In genomic region chr3:197512691-197513571, GRCh38 we compare ENCODE assay signal across 26 cellular contexts. TPM values are rescaled to one million over a fixed set of nuclear protein-coding genes. Genes with fewer than 3 reads are reported as not detected.
A peak's percentile ranks its signal among the peaks of the same experiment; 100 is the strongest.
DNase-seq lines count a peak whose midpoint lies in the region; ATAC-seq, FAIRE-seq and TF ChIP-seq lines count a peak whose summit lies in the region.
"Had no signal": no experiment of that assay in that cellular context is flagged by ENCODE, and none has a peak within 500 bp of the region (broad histone marks: within the 10 kb centered on the region; RNA-seq: fewer than 3 reads in every experiment).

No MANE protein-coding gene starts in this region.

- BruUV-seq in HepG2 (replicated peaks; lab: Mats Ljungman, UMichigan) (no TSS peak), K562 (replicated peaks; lab: Mats Ljungman, UMichigan) (no TSS peak)

- H3K4me1 ChIP-seq in HepG2 (ENCODE audit: insufficient read depth, low read length): peaks cover 75% of the 10 kb centered on the region
- peaks cover 0 to 23% (median 1%) of the 10 kb centered on the region in 4 donors for H3K4me1 ChIP-seq in right lobe of liver
- H3K4me1 ChIP-seq in K562 (replicated peaks in 1 of 2; ENCODE audit: control insufficient read depth in 2 of 2, insufficient read depth in 2 of 2, low read length in 2 of 2): peaks cover 10 to 34% of the 10 kb centered on the region in 2 experiments
- H3K4me1 ChIP-seq in mucosa of rectum (ENCODE audit: control insufficient read depth in 2 of 2, insufficient read depth in 2 of 2, low read length in 2 of 2): peaks cover 7 to 9% of the 10 kb centered on the region in 2 donors
- H3K4me1 ChIP-seq in vagina: peaks cover 21% of the 10 kb centered on the region
- peaks cover 3% of the 10 kb centered on the region for H3K4me1 ChIP-seq in ovary (ENCODE audit: insufficient read depth)
- peaks cover 9% of the 10 kb centered on the region in 2 experiments; a peak in 3 of 4 replicates for H3K4me1 ChIP-seq in SK-N-SH (ENCODE audit: control insufficient read depth in 1 of 2, insufficient read depth in 2 of 2, low read depth in 1 of 2, low read length in 1 of 2)

- H3K27me3 ChIP-seq in HepG2 (ENCODE audit: control insufficient read depth in 1 of 2, insufficient read depth in 2 of 2, low read length in 2 of 2) (no peaks in the 10 kb centered on the region; a peak in 1 of 5 replicates), right lobe of liver (no peaks in the 10 kb centered on the region), K562 (ENCODE audit: control insufficient read depth in 2 of 2, insufficient read depth in 2 of 2, low read length in 2 of 2) (peaks cover 6 to 22% of the 10 kb centered on the region in 2 experiments; a peak in 4 of 5 replicates), mucosa of rectum (ENCODE audit: control insufficient read depth in 2 of 2, insufficient read depth in 2 of 2, low read length in 2 of 2) (no peaks in the 10 kb centered on the region), vagina (no peaks in the 10 kb centered on the region), ovary (no peaks in the 10 kb centered on the region), SK-N-SH (ENCODE audit: insufficient read depth) (no peaks in the 10 kb centered on the region)
- H3K27me3 ChIP-seq: BE2C, esophagus muscularis mucosa had no signal

- 56% methylated on average over 8 of the region's 19 CpGs for WGBS in HepG2 (ENCODE audit: low lambda C conversion rate)
- 100% methylated on average over 1 of the region's 19 CpGs for WGBS in right lobe of liver (ENCODE audit: insufficient coverage, low coverage, low lambda C conversion rate, missing lambda C conversion rate)
- 13% methylated on average over 16 of the region's 19 CpGs for WGBS in K562 (ENCODE audit: insufficient coverage, low coverage, missing lambda C conversion rate)
- 87 to 91% (median 87%) methylated on average over 19 of the region's 19 CpGs for WGBS in ovary, 3 donors
- WGBS in SK-N-SH (ENCODE audit: low lambda C conversion rate): 92% methylated on average over 5 of the region's 19 CpGs

- DNase-seq in HepG2 (ENCODE audit: low spot score): no peak
- DNase-seq in right lobe of liver: no peak
- no peak for DNase-seq in K562 (ENCODE audit: extremely low read depth in 1 of 4, low spot score in 3 of 4)
- no peak for DNase-seq in vagina (ENCODE audit: extremely low spot score in 2 of 2)
- no peak for DNase-seq in ovary
- no peak for DNase-seq in C1 segment of cervical spinal cord (lab: John Stamatoyannopoulos, UW)
- no peak for DNase-seq in SK-N-SH
- DNase-seq: activated CD4-positive, alpha-beta T cell treated with anti-CD3 and anti-CD28 coated beads, Interleukin-2, amount 50 U/mL, for 1 hour; activated effector memory CD4-positive, alpha-beta T cell treated with Interleukin-2 at 50 U/mL for 16 hours; BE2C; Caco-2; DMS79 treated with DMSO at 0.1 percent for 48 hours; effector memory CD8-positive, alpha-beta T cell; gastrocnemius medialis; hypothalamus; left ventricle myocardium inferior; midbrain; NCI-H1092; NCI-H187 treated with DMSO at 0.1 percent for 48 hours; NCI-H2227 treated with DMSO at 0.1 percent for 48 hours; NCI-H69 had no signal

- TF ChIP-seq RAD21 in HepG2 (CRISPR knock-in tag; IDR thresholded peaks at IDR 0.05) (no peak), K562 (CRISPR knock-in tag; conservative IDR thresholded peaks at IDR 0.05 in 1 of 2, IDR thresholded peaks at IDR 0.05 in 1 of 2) (no peak), SK-N-SH (IDR thresholded peaks at IDR 0.05; ENCODE audit: low read length) (no peak)

- H3K36me3 ChIP-seq in HepG2 (replicated peaks in 1 of 2; ENCODE audit: control insufficient read depth in 1 of 2, insufficient read depth in 2 of 2, low read length in 2 of 2) (peaks cover 0 to 7% of the 10 kb centered on the region in 2 experiments; a peak in 3 of 5 replicates), right lobe of liver (peaks cover 0 to 24% (median 2%) of the 10 kb centered on the region in 4 donors), K562 (ENCODE audit: control insufficient read depth, insufficient read depth, low read length) (no peaks in the 10 kb centered on the region), mucosa of rectum (ENCODE audit: control insufficient read depth in 2 of 2, insufficient read depth in 2 of 2, low read length in 2 of 2) (peaks cover 25 to 33% of the 10 kb centered on the region in 2 donors), vagina (no peaks in the 10 kb centered on the region), ovary (no peaks in the 10 kb centered on the region), SK-N-SH (replicated peaks in 1 of 2; ENCODE audit: control insufficient read depth in 1 of 2, insufficient read depth in 2 of 2, low read length in 1 of 2) (no peaks in the 10 kb centered on the region)
- H3K36me3 ChIP-seq: gastrocnemius medialis, left ventricle myocardium inferior had no signal

- H2AFZ ChIP-seq in HepG2 (ENCODE audit: low read length) (no peak overlapping the region), K562 (ENCODE audit: low read depth, low read length) (0 out of 2 replicates have a peak overlapping the region, but pooled peaks have one; percentile 1), SK-N-SH (ENCODE audit: low read depth) (no peak overlapping the region)

- H3K79me2 ChIP-seq in HepG2 (ENCODE audit: insufficient read depth, low read length) (no peaks in the 10 kb centered on the region), K562 (ENCODE audit: control insufficient read depth, insufficient read depth, low read length) (no peaks in the 10 kb centered on the region), SK-N-SH (ENCODE audit: insufficient read depth) (no peaks in the 10 kb centered on the region)

- H3F3A ChIP-seq in SK-N-SH (replicated peaks; ENCODE audit: insufficient read depth): peaks cover 18% of the 10 kb centered on the region

- intact Hi-C loops in HepG2 (cut with micrococcal nuclease; ENCODE audit: unreplicated experiment) (no loop called here), right lobe of liver (cut with DNase I) (no loop called here), K562 (cut with micrococcal nuclease) (no loop called here), vagina (cut with DNase I) (loop anchor here (5.0 kb wide), 1 partner anchor 256 kb away; no protein-coding TSS in a partner anchor), ovary (cut with DNase I) (loop anchor here in 2 of 4 donors (5.0 kb wide), 2 partner anchors 251 to 256 kb away; no protein-coding TSS in a partner anchor)

- TF ChIP-seq EP300 in HepG2 (IDR thresholded peaks at IDR 0.05; ENCODE audit: low read depth in 2 of 2, low read length in 2 of 2) (no peak), HepG2 (CRISPR knock-in tag; IDR thresholded peaks at IDR 0.05; ENCODE audit: borderline replicate concordance) (no peak), K562 (IDR thresholded peaks at IDR 0.05; ENCODE audit: low read length) (no peak), ovary (IDR thresholded peaks at IDR 0.05) (no peak), SK-N-SH (IDR thresholded peaks at IDR 0.05; ENCODE audit: borderline replicate concordance in 1 of 2, low read depth in 1 of 2, low read length in 1 of 2) (no peak)

- no peaks in the 10 kb centered on the region for H3K9me1 ChIP-seq in K562 (ENCODE audit: control insufficient read depth, insufficient read depth, low read length)

- FAIRE-seq in HepG2 (lab: Jason Lieb, UNC): peak; percentile 67
- FAIRE-seq in K562 (lab: Jason Lieb, UNC): no peak
- FAIRE-seq: H54 had no signal

- no peaks in the 10 kb centered on the region for H4K20me1 ChIP-seq in HepG2 (ENCODE audit: insufficient read depth, low read length)
- no peaks in the 10 kb centered on the region for H4K20me1 ChIP-seq in K562 (replicated peaks; ENCODE audit: control insufficient read depth, insufficient read depth, low read length)
- H4K20me1 ChIP-seq in SK-N-SH (ENCODE audit: insufficient read depth): no peaks in the 10 kb centered on the region

- ATAC-seq in HepG2: peak; percentile 12
- ATAC-seq in right lobe of liver: no peak
- ATAC-seq in K562: no peak
- ATAC-seq: effector memory CD8-positive, alpha-beta T cell; gastrocnemius medialis; SK-N-SH treated with all-trans-retinoic acid at 6 μM for 48 hours had no signal

- H3K4me2 ChIP-seq in HepG2 (ENCODE audit: low read depth, low read length) (peak overlapping the region; percentile 50), K562 (ENCODE audit: insufficient read depth, low read length) (no peak overlapping the region), SK-N-SH (no peak overlapping the region)

- no peak for TF ChIP-seq CTCF in HepG2 (CRISPR knock-in tag; IDR thresholded peaks at IDR 0.05)
- TF ChIP-seq CTCF in right lobe of liver (IDR thresholded peaks at IDR 0.05): no peak
- TF ChIP-seq CTCF in K562 (IDR thresholded peaks at IDR 0.05 in 2 of 3, conservative IDR thresholded peaks at IDR 0.05 in 1 of 3; ENCODE audit: insufficient read depth in 2 of 3, low read depth in 1 of 3, low read length in 3 of 3): no peak
- TF ChIP-seq CTCF in vagina (IDR thresholded peaks at IDR 0.05): no peak
- no peak for TF ChIP-seq CTCF in ovary (IDR thresholded peaks at IDR 0.05)
- no peak for TF ChIP-seq CTCF in SK-N-SH (IDR thresholded peaks at IDR 0.05)

- H3K9ac ChIP-seq in HepG2 (ENCODE audit: insufficient read depth, low read depth, low read length): 0 out of 2 replicates have a peak overlapping the region, but pooled peaks have one; percentile 16
- peak overlapping the region in 1 of 2 experiments; percentile 55; a peak in 2 of 4 replicates for H3K9ac ChIP-seq in K562 (ENCODE audit: insufficient read depth in 1 of 2, low read depth in 2 of 2, low read length in 2 of 2)
- H3K9ac ChIP-seq in mucosa of rectum (ENCODE audit: low read depth in 1 of 2, low read length in 2 of 2): peak overlapping the region in 1 of 2 donors; percentile 17
- H3K9ac ChIP-seq in SK-N-SH: no peak overlapping the region

- CTCF ChIA-PET in HepG2 (lab: Yijun Ruan, JAX; ENCODE audit: low intra/inter-chr PET ratio, low total read pairs): no interaction called here
- CTCF ChIA-PET in K562 (lab: Yijun Ruan, JAX; ENCODE audit: low intra/inter-chr PET ratio): no interaction called here
- CTCF ChIA-PET in SK-N-SH (lab: Yijun Ruan, JAX): interaction anchor here (1.2 to 4.2 kb wide), 6 partner anchors 8 to 291 kb away, joined by 3 to 69 read pairs (median 16); no protein-coding TSS in a partner anchor

- POLR2A ChIA-PET in HepG2 (lab: Yijun Ruan, JAX): interaction anchor here (1.6 kb wide), 1 partner anchor 8 kb away, joined by 4 read pairs; no protein-coding TSS in a partner anchor
- POLR2A ChIA-PET in K562 (lab: Yijun Ruan, JAX): interaction anchor here (0.7 to 1.3 kb wide), 2 partner anchors 13 to 519 kb away, joined by 3 to 4 read pairs; no protein-coding TSS in a partner anchor
- POLR2A ChIA-PET in SK-N-SH (lab: Yijun Ruan, JAX): interaction anchor here (0.6 kb wide), 1 partner anchor 8 kb away, joined by 3 read pairs; no protein-coding TSS in a partner anchor

- no peaks in the 10 kb centered on the region for H3K9me3 ChIP-seq in HepG2 (ENCODE audit: low read length)
- H3K9me3 ChIP-seq in right lobe of liver: no peaks in the 10 kb centered on the region
- H3K9me3 ChIP-seq in K562 (replicated peaks; ENCODE audit: control insufficient read depth, insufficient read depth, low read depth, low read length): no peaks in the 10 kb centered on the region
- no peaks in the 10 kb centered on the region for H3K9me3 ChIP-seq in mucosa of rectum (ENCODE audit: control insufficient read depth in 2 of 2, low read length in 2 of 2)
- no peaks in the 10 kb centered on the region for H3K9me3 ChIP-seq in vagina
- H3K9me3 ChIP-seq in ovary: no peaks in the 10 kb centered on the region
- H3K9me3 ChIP-seq in SK-N-SH: no peaks in the 10 kb centered on the region
- H3K9me3 ChIP-seq: BE2C, Caco-2, esophagus muscularis mucosa, gastrocnemius medialis, left ventricle myocardium inferior had no signal

- no peak for TF ChIP-seq POLR2A in HepG2 (IDR thresholded peaks at IDR 0.05; ENCODE audit: insufficient read depth in 1 of 2, low read depth in 2 of 2, low read length in 2 of 2)
- no peak for TF ChIP-seq POLR2A in right lobe of liver (IDR thresholded peaks at IDR 0.05)
- no peak for TF ChIP-seq POLR2A in K562 (conservative IDR thresholded peaks at IDR 0.05)
- TF ChIP-seq POLR2A in vagina (IDR thresholded peaks at IDR 0.05): no peak
- TF ChIP-seq POLR2A in ovary (IDR thresholded peaks at IDR 0.05): no peak

- peak overlapping the region in 1 of 3 experiments; percentile 20; a peak in 1 of 6 replicates for H3K4me3 ChIP-seq in HepG2 (replicated peaks in 1 of 3; ENCODE audit: insufficient read depth in 1 of 3, low read depth in 2 of 3, low read length in 3 of 3)
- no peak overlapping the region for H3K4me3 ChIP-seq in right lobe of liver
- H3K4me3 ChIP-seq in K562: no peak overlapping the region
- H3K4me3 ChIP-seq in mucosa of rectum (ENCODE audit: low read length in 2 of 2): no peak overlapping the region
- H3K4me3 ChIP-seq in vagina: no peak overlapping the region
- no peak overlapping the region for H3K4me3 ChIP-seq in ovary
- H3K4me3 ChIP-seq in SK-N-SH (ENCODE audit: low read depth in 2 of 2, low read length in 1 of 2): no peak overlapping the region
- H3K4me3 ChIP-seq: esophagus muscularis mucosa, gastrocnemius medialis, left ventricle myocardium inferior had no signal

- in situ Hi-C loops in HepG2 (cut with HindIII; ENCODE audit: extremely low pct_ligation_motif_present, low pct_unique_long_range_greater_than_20kb) (loop anchor here (25.0 kb wide), 1 partner anchor 526 kb away; no protein-coding TSS in a partner anchor), K562 (cut with MboI) (loop anchor here (25.0 kb wide), 2 partner anchors 251 to 526 kb away; no protein-coding TSS in a partner anchor)

- peak overlapping the region; percentile 52 for H3K27ac ChIP-seq in HepG2 (ENCODE audit: extremely low read length, insufficient read depth, low read length)
- H3K27ac ChIP-seq in right lobe of liver: no peak overlapping the region
- no peak overlapping the region for H3K27ac ChIP-seq in K562 (ENCODE audit: extremely low read depth, low read depth, low read length)
- peak overlapping the region; percentile 43 to 61 for H3K27ac ChIP-seq in mucosa of rectum (ENCODE audit: low read depth in 2 of 2, low read length in 2 of 2)
- H3K27ac ChIP-seq in vagina: peak overlapping the region; percentile 55
- H3K27ac ChIP-seq in ovary: no peak overlapping the region
- no peak overlapping the region for H3K27ac ChIP-seq in SK-N-SH (ENCODE audit: low read depth in 2 of 2, low read length in 1 of 2)
- H3K27ac ChIP-seq: esophagus muscularis mucosa, gastrocnemius medialis, left ventricle myocardium inferior, VCaP had no signal

- H3K9me2 ChIP-seq in SK-N-SH: no peaks in the 10 kb centered on the region

RNA-seq across cellular contexts. Expression of gene BDH1, which starts 42.8 kb away (rescaled TPM):
- total RNA-seq in HepG2 (2016; rRNA removed; fragmentation: Illumina TruSeq; extraction: Trizol) (21.2 and 26.9 TPM in 2 replicates), right lobe of liver (100 to 1,000 TPM in 5 of 6 experiments, 10 to 100 TPM in 1; 65.5 to 366 (median 233) TPM), K562 (2014; rRNA removed) (0.29 TPM in 1 of 2 replicates, not detected in the other), K562 (2014; rRNA removed; fragmentation: Illumina TruSeq; extraction: Trizol) (0.11 TPM in 1 of 2 replicates, not detected in the other), K562 (2015; rRNA removed; fragmentation: Illumina TruSeq; extraction: Trizol) (0.04 TPM in 1 of 2 replicates, not detected in the other), K562 (2021) (0.11 and 0.27 TPM in 2 replicates), vagina (30.2 TPM), ovary (10 to 100 TPM in 3 of 7 donors, 1 to 10 TPM in 4; 3.3 to 15.4 (median 9.9) TPM)
- 3.3 and 3.6 TPM in 2 replicates for total RNA-seq in HepG2 (2016; cell fraction: cytosol; rRNA removed; fragmentation: Illumina TruSeq; extraction: Trizol; ENCODE audit: low read depth)
- 21.4 and 23.7 TPM in 2 replicates for total RNA-seq in HepG2 (2016; cell fraction: insoluble cytoplasmic fraction; rRNA removed; fragmentation: Illumina TruSeq; extraction: Trizol)
- 5.1 and 6.3 TPM in 2 replicates for total RNA-seq in HepG2 (2016; cell fraction: membrane; rRNA removed; fragmentation: Illumina TruSeq; extraction: Trizol)
- total RNA-seq in HepG2 (2016; cell fraction: nucleus; rRNA removed; fragmentation: Illumina TruSeq; extraction: Trizol): 21.5 and 22.1 TPM in 2 replicates
- polyA plus RNA-seq in HepG2 (2011; rRNA removed) (71.9 and 88.5 TPM in 2 replicates), K562 (2011; rRNA removed) (0.03 and 0.32 TPM in 2 replicates), K562 (2014; fragmentation: Illumina TruSeq; extraction: Trizol) (0.19 TPM in 1 of 2 replicates, not detected in the other), K562 (2014; fragmentation: Nextera tagmentation; extraction: Ambion mirVana) (under 1 TPM; 0.13 to 0.89 TPM), K562 (2014; rRNA removed) (0.07 and 0.69 TPM in 2 replicates), ovary (10 to 100 TPM; 11.7 to 14.4 TPM), SK-N-SH (2012; rRNA removed) (19.7 and 19.8 TPM in 2 replicates)
- 48.3 and 55.2 TPM in 2 replicates for polyA plus RNA-seq in HepG2 (2011; cell fraction: cytosol; rRNA removed)
- polyA plus RNA-seq in HepG2 (2011; cell fraction: nucleus; rRNA removed): 155 and 175 TPM in 2 replicates
- 58.0 and 95.2 TPM in 2 replicates for polyA plus RNA-seq in HepG2 (2012)
- polyA plus RNA-seq in HepG2 (2016; cell fraction: cytosol; fragmentation: Illumina TruSeq; extraction: Trizol; ENCODE audit: low read depth): 3.2 and 4.0 TPM in 2 replicates
- 25.8 and 27.9 TPM in 2 replicates for polyA plus RNA-seq in HepG2 (2016; cell fraction: insoluble cytoplasmic fraction; fragmentation: Illumina TruSeq; extraction: Trizol; ENCODE audit: low read depth)
- polyA plus RNA-seq in HepG2 (2016; cell fraction: membrane; fragmentation: Illumina TruSeq; extraction: Trizol; ENCODE audit: low read depth): 5.6 and 5.9 TPM in 2 replicates
- polyA plus RNA-seq in HepG2 (2016; cell fraction: nucleus; fragmentation: Illumina TruSeq; extraction: Trizol; ENCODE audit: insufficient read depth, low read depth): 56.0 and 59.9 TPM in 2 replicates
- polyA minus RNA-seq in HepG2 (2011; rRNA and poly(A)+ RNA removed; ENCODE audit: low replicate concordance): 7.9 and 48.3 TPM in 2 replicates
- 15.6 and 18.9 TPM in 2 replicates for polyA minus RNA-seq in HepG2 (2011; cell fraction: cytosol; rRNA and poly(A)+ RNA removed)
- polyA minus RNA-seq in HepG2 (2011; cell fraction: nucleus; rRNA and poly(A)+ RNA removed): 54.7 and 82.6 TPM in 2 replicates
- total RNA-seq in K562 (2011; cell fraction: chromatin; rRNA removed; ENCODE audit: low replicate concordance): 0.60 and 1.0 TPM in 2 replicates
- 0.26 and 0.33 TPM in 2 replicates for total RNA-seq in K562 (2011; cell fraction: nucleolus; rRNA removed)
- total RNA-seq in K562 (2011; cell fraction: nucleoplasm; rRNA removed): 0.44 and 1.4 TPM in 2 replicates
- polyA plus RNA-seq in K562 (2011; cell fraction: cytosol; rRNA removed): 0.06 and 0.22 TPM in 2 replicates
- 0.38 and 0.94 TPM in 2 replicates for polyA plus RNA-seq in K562 (2011; cell fraction: nucleus; rRNA removed)
- polyA plus RNA-seq in K562 (2012): 0.36 and 0.76 TPM in 2 replicates
- 0.21 TPM in 1 of 2 replicates, not detected in the other for polyA minus RNA-seq in K562 (2011; rRNA and poly(A)+ RNA removed)
- not detected in 2 replicates for polyA minus RNA-seq in K562 (2011; cell fraction: cytosol; rRNA and poly(A)+ RNA removed)
- 0.11 and 0.13 TPM in 2 replicates for polyA minus RNA-seq in K562 (2011; cell fraction: nucleus; rRNA and poly(A)+ RNA removed)
- polyA plus RNA-seq in SK-N-SH (2012; cell fraction: cytosol; rRNA removed): 11.1 and 16.2 TPM in 2 replicates
- polyA plus RNA-seq in SK-N-SH (2012; cell fraction: nucleus; rRNA removed): 52.5 and 53.5 TPM in 2 replicates

Comparison
In these comparisons a context has a peak if more than half of its experiments do, and no peak if none do; other contexts are left out.
1. H3K27ac ChIP-seq: peak in HepG2 (single experiment), mucosa of rectum (2 of 2) and vagina (single experiment); none in right lobe of liver (0 of 3), K562 (single experiment), ovary (0 of 2) and SK-N-SH (0 of 2).
2. Of the 241 proteins assayed by ChIP-seq in both HepG2 and K562: peak only in HepG2: BRD4, MAX, NCOR1, TFAP4, UBTF and ZFX; only in K562: none; in both: none; in neither: 235.